Comparison of ENCODE assay signal across 11 cellular contexts in genomic region chr17:68054296-68054900, GRCh38. TPM values are rescaled to one million over a fixed set of nuclear protein-coding genes. Genes with fewer than 3 reads are reported as not detected.
A peak's percentile ranks its signal among the peaks of the same experiment; 100 is the strongest.
DNase-seq lines count a peak whose midpoint lies in the region; ATAC-seq and TF ChIP-seq lines count a peak whose summit lies in the region.
"Had no signal": no experiment of that assay in that cellular context is flagged by ENCODE, and none has a peak within 500 bp of the region (broad histone marks: within the 10 kb centered on the region; RNA-seq: fewer than 3 reads in every experiment).

No MANE protein-coding gene starts in this region.

- DNase-seq in GM03348 (ENCODE audit: low spot score) (peak; percentile 34), SW480 (ENCODE audit: low spot score) (peak; percentile 11), Right ventricle myocardium superior (peak; percentile 51), sciatic nerve (ENCODE audit: low spot score) (no peak), islet precursor cell (no peak), PC-3 (no peak)
- DNase-seq in activated CD4-positive, CD25-positive, alpha-beta regulatory T cell (lab: John Stamatoyannopoulos, UW): no peak
- DNase-seq: effector CD8-positive, alpha-beta T cell had no signal

- no peaks in the 10 kb centered on the region for H3F3A ChIP-seq in PC-3 (ENCODE audit: low read length, unreplicated experiment)

- intact Hi-C loops in Right ventricle myocardium superior (cut with DNase I) (no loop called here), sciatic nerve (cut with DNase I) (no loop called here), PC-3 (cut with micrococcal nuclease) (no loop called here)

- peak; percentile 36 for ATAC-seq in Right ventricle myocardium superior (ENCODE audit: poor library complexity)
- ATAC-seq in sciatic nerve: peak; percentile 33
- ATAC-seq in HG03571 (IDR thresholded peaks at IDR 0.05; ENCODE audit: unreplicated experiment): no peak
- no peak for ATAC-seq in PC-3

- no peaks in the 10 kb centered on the region for H3K4me1 ChIP-seq in PC-3 (ENCODE audit: insufficient read depth, low read length)

- H3K4me2 ChIP-seq in PC-3 (ENCODE audit: low read length): no peak overlapping the region
- H3K4me2 ChIP-seq: KMS-11 had no signal

- no TSS peak for BruUV-seq in PC-3 (replicated peaks; lab: Mats Ljungman, UMichigan)

- H3K79me2 ChIP-seq in PC-3 (ENCODE audit: low read length): no peaks in the 10 kb centered on the region

- no peak overlapping the region for H2AFZ ChIP-seq in PC-3 (ENCODE audit: low read length)

- H3K36me3 ChIP-seq in PC-3 (ENCODE audit: low read depth, low read length): no peaks in the 10 kb centered on the region

- CTCF ChIA-PET in PC-3 (lab: Charles Lee): no interaction called here

- no peaks in the 10 kb centered on the region for H3K9me2 ChIP-seq in PC-3 (replicated peaks; ENCODE audit: low read length)

- H3K9me3 ChIP-seq in PC-3 (ENCODE audit: low read length): no peaks in the 10 kb centered on the region

- no peak overlapping the region for H3K4me3 ChIP-seq in PC-3 (ENCODE audit: low read length)

- H3K27me3 ChIP-seq in PC-3 (ENCODE audit: low read length): no peaks in the 10 kb centered on the region

- POLR2A ChIA-PET in PC-3 (lab: Charles Lee; ENCODE audit: unreplicated experiment): no interaction called here

- H4K20me1 ChIP-seq in PC-3 (ENCODE audit: low read length): no peaks in the 10 kb centered on the region

- H3K9ac ChIP-seq in PC-3 (ENCODE audit: low read length): no peak overlapping the region
- H3K9ac ChIP-seq: KMS-11 had no signal

- no peak for TF ChIP-seq CTCF in PC-3 (conservative IDR thresholded peaks at IDR 0.05; ENCODE audit: low read depth, low read length)

- no peak overlapping the region for H3K27ac ChIP-seq in PC-3 (ENCODE audit: low read length)
- H3K27ac ChIP-seq: KMS-11, VCaP had no signal

RNA-seq across cellular contexts. Expression of gene KPNA2, which starts 18.9 kb away (rescaled TPM):
- 19.7 TPM for total RNA-seq in Right ventricle myocardium superior
- total RNA-seq in sciatic nerve: 15.0 TPM
- 223 and 288 TPM in 2 replicates for total RNA-seq in PC-3 (2014; rRNA removed)

RNA-seq across cellular contexts. Expression of gene C17orf58, which starts 58.1 kb away (rescaled TPM):
- total RNA-seq in Right ventricle myocardium superior (7.9 TPM), sciatic nerve (6.2 TPM), PC-3 (2014; rRNA removed) (13.2 and 25.3 TPM in 2 replicates)

Comparison
In these comparisons a context has a peak if more than half of its experiments do, and no peak if none do; other contexts are left out.
1. DNase-seq: peak in GM03348 (single experiment), SW480 (single experiment) and Right ventricle myocardium superior (single experiment); none in sciatic nerve (single experiment), islet precursor cell (single experiment), activated CD4-positive, CD25-positive, alpha-beta regulatory T cell (0 of 4) and PC-3 (single experiment).
2. ATAC-seq: peak in Right ventricle myocardium superior (single experiment) and sciatic nerve (single experiment); none in HG03571 (single experiment) and PC-3 (single experiment).
3. RNA of gene KPNA2, which starts 18.9 kb away (total RNA-seq): 223 to 288 TPM in PC-3; 19.7 TPM in Right ventricle myocardium superior (single experiment) and 15.0 TPM in sciatic nerve (single experiment); every median in the first group is over 10 times any median in the second.